11 cellular contexts compared by ENCODE assay signal in the genomic region with DNA sequence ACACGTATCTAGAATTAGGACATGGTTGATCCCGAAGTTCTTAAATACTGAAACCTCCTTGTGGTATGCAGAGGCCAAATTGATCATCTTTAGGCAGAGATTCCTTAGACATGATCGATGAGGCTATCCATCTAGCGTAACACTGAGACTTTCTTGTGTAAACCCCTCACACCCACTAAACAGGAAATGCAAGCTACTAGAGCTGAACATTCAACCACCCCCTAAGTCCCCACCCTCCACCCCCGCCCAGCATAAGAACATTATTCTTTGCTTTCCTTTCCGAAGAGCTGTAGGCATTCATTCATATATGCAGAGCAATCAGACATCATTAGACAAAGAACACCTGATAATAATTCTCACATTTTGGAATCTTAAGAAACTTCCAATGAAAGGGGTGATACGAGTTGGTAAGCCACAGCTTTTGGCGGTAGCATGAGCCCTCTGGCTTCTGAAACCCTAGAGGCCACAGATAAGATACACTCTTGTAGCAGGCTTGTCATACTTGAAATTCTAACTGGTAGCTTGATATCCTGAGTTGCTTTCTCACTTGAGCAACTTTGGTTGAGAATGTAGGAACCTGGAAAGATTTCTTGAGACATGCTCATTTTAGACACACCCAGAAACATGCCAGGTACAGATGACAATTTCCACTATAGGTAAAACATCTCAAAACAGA. TPM values are rescaled to one million over a fixed set of nuclear protein-coding genes. Genes with fewer than 3 reads are reported as not detected.
A peak's percentile ranks its signal among the peaks of the same experiment; 100 is the strongest.
DNase-seq lines count a peak whose midpoint lies in the region; ATAC-seq and TF ChIP-seq lines count a peak whose summit lies in the region.
"Had no signal": no experiment of that assay in that cellular context is flagged by ENCODE, and none has a peak within 500 bp of the region (broad histone marks: within the 10 kb centered on the region; RNA-seq: fewer than 3 reads in every experiment).

No MANE protein-coding gene starts in this region.

- TF ChIP-seq EP300 in stomach (IDR thresholded peaks at IDR 0.05) = no peak

- H3K27me3 Mint-ChIP-seq in CD8-positive, alpha-beta memory T cell = no peaks in the 10 kb centered on the region
- no peaks in the 10 kb centered on the region for H3K27me3 Mint-ChIP-seq in activated CD8-positive, alpha-beta T cell treated with anti-CD3 and anti-CD28 coated beads, Interleukin-2, amount 10 ng/mL, durations not matched to agents 7 days and 5 days (ENCODE audit: low read depth)
- H3K27me3 Mint-ChIP-seq in WTC11 (ENCODE audit: low read depth) = peaks cover 10% of the 10 kb centered on the region

- TF ChIP-seq CTCF in WTC11 (IDR thresholded peaks at IDR 0.05) (no peak), stomach (IDR thresholded peaks at IDR 0.05) (no peak)

- no peaks in the 10 kb centered on the region for H3K9me3 Mint-ChIP-seq in CD8-positive, alpha-beta memory T cell
- no peaks in the 10 kb centered on the region for H3K9me3 Mint-ChIP-seq in activated CD8-positive, alpha-beta T cell treated with anti-CD3 and anti-CD28 coated beads, Interleukin-2, amount 10 ng/mL, durations not matched to agents 7 days and 5 days (ENCODE audit: insufficient read depth)
- H3K9me3 Mint-ChIP-seq in WTC11 = no peaks in the 10 kb centered on the region

- no peak overlapping the region for H3K27ac ChIP-seq in CD8-positive, alpha-beta memory T cell (ENCODE audit: low read depth, low read length)
- no peak overlapping the region for H3K27ac ChIP-seq in stomach
- H3K27ac ChIP-seq: sigmoid colon had no signal

- ATAC-seq in GM19328 (IDR thresholded peaks at IDR 0.05; ENCODE audit: unreplicated experiment) = peak; percentile 33
- ATAC-seq in HG03097 (IDR thresholded peaks at IDR 0.05; ENCODE audit: low FRiP score, unreplicated experiment) = peak; percentile 39
- peak; percentile 62 for ATAC-seq in activated CD8-positive, alpha-beta T cell treated with anti-CD3 and anti-CD28 coated beads, Interleukin-2, amount 10 ng/mL, durations not matched to agents 7 days and 5 days
- no peak for ATAC-seq in left ventricle myocardium superior
- ATAC-seq in WTC11 = no peak

- peaks cover 95% of the 10 kb centered on the region for H3K4me1 ChIP-seq in CD8-positive, alpha-beta memory T cell (ENCODE audit: insufficient read depth, low read length)
- H3K4me1 ChIP-seq in stomach = peaks cover 0 to 87% (median 8%) of the 10 kb centered on the region in 4 donors

- POLR2A ChIA-PET in CD8-positive, alpha-beta memory T cell (lab: Charles Lee) = interaction anchor here (0.5 to 3.6 kb wide), 11 partner anchors 9 to 516 kb away, joined by 3 to 19 read pairs (median 3); no protein-coding TSS in a partner anchor
- POLR2A ChIA-PET in activated CD8-positive, alpha-beta T cell treated with anti-CD3 and anti-CD28 coated beads, Interleukin-2, amount 10 ng/mL, durations not matched to agents 7 days and 5 days (lab: Charles Lee) = interaction anchor here (0.8 to 2.9 kb wide), 7 partner anchors 10 to 42 kb away, joined by 3 to 13 read pairs (median 5); a partner anchor contains a TSS
- POLR2A ChIA-PET in WTC11 (lab: Charles Lee) = no interaction called here

- 41 to 60% (median 44%) methylated on average over 8 of the region's 8 CpGs for WGBS in stomach, 5 donors

- no peaks in the 10 kb centered on the region for H3K27me3 ChIP-seq in CD8-positive, alpha-beta memory T cell (ENCODE audit: insufficient read depth, low read length, poor library complexity, severe bottlenecking)
- no peaks in the 10 kb centered on the region for H3K27me3 ChIP-seq in stomach
- H3K27me3 ChIP-seq: sigmoid colon had no signal

- TF ChIP-seq POLR2A in stomach (IDR thresholded peaks at IDR 0.05) = no peak

- H3K4me1 Mint-ChIP-seq in CD8-positive, alpha-beta memory T cell = peaks cover 91 to 100% (median 99%) of the 10 kb centered on the region in 3 donors
- peaks cover 94% of the 10 kb centered on the region for H3K4me1 Mint-ChIP-seq in activated CD8-positive, alpha-beta T cell treated with anti-CD3 and anti-CD28 coated beads, Interleukin-2, amount 10 ng/mL, durations not matched to agents 7 days and 5 days (ENCODE audit: low read depth)
- H3K4me1 Mint-ChIP-seq in WTC11 = peaks cover 66% of the 10 kb centered on the region

- intact Hi-C loops in left ventricle myocardium superior (cut with micrococcal nuclease) = no loop called here
- intact Hi-C loops in stomach (cut with DNase I; ENCODE audit: low total_unique reads) = no loop called here

- CTCF ChIA-PET in CD8-positive, alpha-beta memory T cell (lab: Charles Lee) = interaction anchor here (0.5 to 4.8 kb wide), 13 partner anchors 9 to 563 kb away, joined by 3 to 23 read pairs (median 4); no protein-coding TSS in a partner anchor
- CTCF ChIA-PET in activated CD8-positive, alpha-beta T cell treated with anti-CD3 and anti-CD28 coated beads, Interleukin-2, amount 10 ng/mL, durations not matched to agents 7 days and 5 days (lab: Charles Lee) = interaction anchor here (0.7 to 3.7 kb wide), 30 partner anchors 8 to 578 kb away, joined by 3 to 35 read pairs (median 5); a partner anchor contains a TSS
- CTCF ChIA-PET in WTC11 (lab: Charles Lee) = interaction anchor here (1.2 to 1.9 kb wide), 3 partner anchors 21 to 50 kb away, joined by 4 to 12 read pairs (median 5); no protein-coding TSS in a partner anchor

- H3K36me3 Mint-ChIP-seq in CD8-positive, alpha-beta memory T cell = peaks cover 0 to 23% (median 7%) of the 10 kb centered on the region in 3 donors
- peaks cover 58% of the 10 kb centered on the region for H3K36me3 Mint-ChIP-seq in activated CD8-positive, alpha-beta T cell treated with anti-CD3 and anti-CD28 coated beads, Interleukin-2, amount 10 ng/mL, durations not matched to agents 7 days and 5 days (ENCODE audit: low read depth)
- H3K36me3 Mint-ChIP-seq in WTC11 = no peaks in the 10 kb centered on the region

- H3K9me3 ChIP-seq in CD8-positive, alpha-beta memory T cell (ENCODE audit: low read length) = no peaks in the 10 kb centered on the region
- no peaks in the 10 kb centered on the region for H3K9me3 ChIP-seq in stomach
- H3K9me3 ChIP-seq: sigmoid colon had no signal

- H3K36me3 ChIP-seq in CD8-positive, alpha-beta memory T cell (ENCODE audit: insufficient read depth, low read length) = no peaks in the 10 kb centered on the region
- H3K36me3 ChIP-seq in stomach = no peaks in the 10 kb centered on the region
- H3K36me3 ChIP-seq: sigmoid colon had no signal

- H3K4me3 ChIP-seq in CD8-positive, alpha-beta memory T cell (ENCODE audit: low read length) = no peak overlapping the region
- H3K4me3 ChIP-seq in stomach = no peak overlapping the region
- H3K4me3 ChIP-seq: sigmoid colon had no signal

- H3K4me3 Mint-ChIP-seq in CD8-positive, alpha-beta memory T cell = peak overlapping the region; percentile 49 to 86 (median 78)
- peak overlapping the region; percentile 38 for H3K4me3 Mint-ChIP-seq in activated CD8-positive, alpha-beta T cell treated with anti-CD3 and anti-CD28 coated beads, Interleukin-2, amount 10 ng/mL, durations not matched to agents 7 days and 5 days
- no peak overlapping the region for H3K4me3 Mint-ChIP-seq in WTC11

- peak in 2 of 5 donors; percentile 39 to 49 for DNase-seq in CD8-positive, alpha-beta memory T cell
- DNase-seq in activated CD8-positive, alpha-beta T cell treated with anti-CD3 and anti-CD28 coated beads, Interleukin-2, amount 10 ng/mL, durations not matched to agents 7 days and 5 days = peak; percentile 52
- DNase-seq in DMS53 treated with DMSO at 0.1 percent for 48 hours (lab: John Stamatoyannopoulos, UW; ENCODE audit: unreplicated experiment) = no peak
- no peak for DNase-seq in left ventricle myocardium superior
- DNase-seq in WTC11 (ENCODE audit: low spot score) = no peak
- DNase-seq in stomach = no peak
- DNase-seq: head of caudate nucleus, NCI-H1694 treated with DMSO at 0.1 percent for 48 hours, sigmoid colon had no signal

- H3K27ac Mint-ChIP-seq in CD8-positive, alpha-beta memory T cell = peak overlapping the region; percentile 16 to 96 (median 90)
- H3K27ac Mint-ChIP-seq in activated CD8-positive, alpha-beta T cell treated with anti-CD3 and anti-CD28 coated beads, Interleukin-2, amount 10 ng/mL, durations not matched to agents 7 days and 5 days = peak overlapping the region; percentile 76
- no peak overlapping the region for H3K27ac Mint-ChIP-seq in WTC11

TF ChIP-seq in WTC11, 78 proteins besides CTCF, POLR2A, EP300 and RAD21:
- TF ChIP-seq ZNF263 (CRISPR knock-in tag; IDR thresholded peaks at IDR 0.05; ENCODE audit: low read depth) (no peak), TEAD4 (CRISPR knock-in tag; IDR thresholded peaks at IDR 0.05) (no peak)
- TF ChIP-seq, protein P1, sequence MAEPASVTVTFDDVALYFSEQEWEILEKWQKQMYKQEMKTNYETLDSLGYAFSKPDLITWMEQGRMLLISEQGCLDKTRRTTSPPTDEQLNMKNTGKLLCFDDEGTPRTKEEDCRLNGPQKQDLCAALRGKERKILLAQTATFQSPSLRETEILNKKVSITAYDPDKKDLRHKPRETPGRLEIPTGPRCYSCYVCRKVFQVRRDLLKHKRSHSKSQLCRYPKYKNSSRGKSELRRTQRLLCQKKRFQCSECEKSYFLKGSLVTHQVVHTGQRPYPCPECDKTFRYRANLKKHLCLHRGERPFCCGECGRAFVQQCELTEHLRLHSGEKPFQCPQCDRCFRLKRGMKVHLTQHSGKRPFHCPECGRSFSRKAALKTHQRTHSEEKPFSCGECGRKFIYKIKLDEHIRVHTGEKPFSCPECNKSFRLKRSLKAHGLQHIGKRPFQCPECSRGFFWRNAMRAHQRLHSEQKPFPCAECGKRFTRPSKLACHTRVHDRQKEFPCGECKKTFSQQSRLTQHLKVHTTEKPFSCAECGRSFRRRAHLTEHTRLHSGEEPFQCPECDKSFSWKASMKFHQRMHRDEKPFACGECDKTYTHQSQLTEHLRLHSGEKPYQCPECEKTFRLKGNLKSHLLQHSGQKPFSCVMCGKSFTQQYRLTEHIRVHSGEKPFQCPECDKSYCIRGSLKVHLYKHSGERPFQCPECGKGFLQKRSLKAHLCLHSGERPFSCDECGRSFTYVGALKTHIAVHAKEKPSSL (CRISPR knock-in tag; conservative IDR thresholded peaks at IDR 0.05) = no peak
- TF ChIP-seq, protein P2, sequence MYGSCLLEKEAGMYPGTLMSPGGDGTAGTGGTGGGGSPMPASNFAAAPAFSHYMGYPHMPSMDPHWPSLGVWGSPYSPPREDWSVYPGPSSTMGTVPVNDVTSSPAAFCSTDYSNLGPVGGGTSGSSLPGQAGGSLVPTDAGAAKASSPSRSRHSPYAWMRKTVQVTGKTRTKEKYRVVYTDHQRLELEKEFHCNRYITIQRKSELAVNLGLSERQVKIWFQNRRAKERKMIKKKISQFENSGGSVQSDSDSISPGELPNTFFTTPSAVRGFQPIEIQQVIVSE (CRISPR knock-in tag; IDR thresholded peaks at IDR 0.05; ENCODE audit: borderline replicate concordance) = no peak

RNA-seq across cellular contexts. Expression of a gene that starts 42.2 kb away (rescaled TPM):
- 10 to 100 TPM; 41.7 to 45.2 TPM for total RNA-seq in CD8-positive, alpha-beta memory T cell
- 89.2 TPM for polyA plus RNA-seq in CD8-positive, alpha-beta memory T cell
- total RNA-seq in activated CD8-positive, alpha-beta T cell treated with anti-CD3 and anti-CD28 coated beads, Interleukin-2, amount 10 ng/mL, durations not matched to agents 7 days and 5 days = 10 to 100 TPM; 83.4 to 93.4 TPM
- total RNA-seq in left ventricle myocardium superior (18.9 TPM), WTC11 (2021) (0.39 to 0.63 TPM (median 0.44 TPM) in 3 replicates), stomach (10 to 100 TPM in 3 of 5 donors, 1 to 10 TPM in 1, under 1 TPM in 1; 0.87 to 39.7 (median 13.0) TPM)
- 1 to 10 TPM; 2.4 to 4.0 (median 3.6) TPM for polyA plus RNA-seq in stomach

Comparison
In these comparisons a context has a peak if more than half of its experiments do, and no peak if none do; other contexts are left out.
1. ATAC-seq: peak in GM19328 (single experiment), HG03097 (single experiment) and activated CD8-positive, alpha-beta T cell treated with anti-CD3 and anti-CD28 coated beads, Interleukin-2, amount 10 ng/mL, durations not matched to agents 7 days and 5 days (single experiment); none in left ventricle myocardium superior (single experiment) and WTC11 (single experiment).